Comparison of ENCODE assay signal across 8 cellular contexts in the genomic region with DNA sequence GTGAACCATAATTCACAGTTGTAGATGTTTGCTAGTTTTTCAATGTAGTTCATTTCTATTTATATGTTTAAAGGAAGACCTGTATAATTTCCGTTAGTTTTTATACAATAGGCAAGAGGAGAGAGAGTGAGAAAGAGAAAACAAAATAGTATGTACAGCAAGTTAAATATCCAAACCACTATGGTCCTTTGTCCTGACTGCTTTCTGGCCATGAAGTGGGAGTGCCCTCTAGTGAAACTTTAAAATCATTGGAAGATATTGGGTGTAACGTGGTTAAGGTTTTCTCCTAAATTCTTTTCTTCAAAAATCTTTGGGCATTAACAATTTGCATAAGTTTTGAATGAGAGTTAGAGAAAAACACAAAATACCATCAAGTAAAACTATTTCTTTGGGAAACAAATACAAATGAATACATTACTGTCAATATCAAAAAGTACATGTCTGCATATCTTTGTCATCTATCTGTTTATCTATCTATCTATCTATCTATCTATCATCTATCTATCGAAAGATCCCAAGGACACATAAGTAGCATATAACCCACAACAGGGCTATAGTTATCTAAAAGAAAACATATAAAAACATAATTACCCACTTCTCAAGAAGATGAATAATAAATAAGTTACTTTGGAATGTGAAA.
DNase-seq lines count a peak whose midpoint lies in the region; FAIRE-seq and TF ChIP-seq lines count a peak whose summit lies in the region.

No MANE protein-coding gene starts in this region.

- TF ChIP-seq POLR2A in GM12891 (IDR thresholded peaks at IDR 0.05; ENCODE audit: low read depth, low read length), result no peak

- no peak overlapping the region for H3K27ac ChIP-seq in WERI-Rb-1

- no peak overlapping the region for H3K27ac Mint-ChIP-seq in activated T-cell treated with anti-CD3 and anti-CD28 coated beads, Interleukin-2, amount 50 U/mL, for 24 hours

- TF ChIP-seq CTCF in GM10266 (IDR thresholded peaks at IDR 0.05; ENCODE audit: control insufficient read depth, insufficient read depth, low read depth, missing control alignments) (peak; percentile 52), WERI-Rb-1 (IDR thresholded peaks at IDR 0.05; ENCODE audit: low read depth, low read length) (peak; percentile 18; the same call in 1 of the 2 replicates)

- H3K9me3 ChIP-seq in WERI-Rb-1 (ENCODE audit: severe bottlenecking), result no peaks in the 10 kb centered on the region

- H3K4me3 ChIP-seq in WERI-Rb-1 (ENCODE audit: low read depth, low read length), result no peak overlapping the region

- no peaks in the 10 kb centered on the region for H3K27me3 Mint-ChIP-seq in activated T-cell treated with anti-CD3 and anti-CD28 coated beads, Interleukin-2, amount 50 U/mL, for 24 hours

- no peaks in the 10 kb centered on the region for H3K4me1 Mint-ChIP-seq in activated T-cell treated with anti-CD3 and anti-CD28 coated beads, Interleukin-2, amount 50 U/mL, for 24 hours (ENCODE audit: low read depth)

- no peaks in the 10 kb centered on the region for H3K36me3 Mint-ChIP-seq in activated T-cell treated with anti-CD3 and anti-CD28 coated beads, Interleukin-2, amount 50 U/mL, for 24 hours (ENCODE audit: low read depth)

- DNase-seq in GM10266 (ENCODE audit: extremely low spot score), result no peak
- peak; percentile 34 to 89 (median 43) for DNase-seq in NCI-H1417 (lab: John Stamatoyannopoulos, UW)
- no peak for DNase-seq in WERI-Rb-1
- DNase-seq in kidney glomerular epithelial cell (lab: John Stamatoyannopoulos, UW), result peak; percentile 37
- DNase-seq in GM12891 (ENCODE audit: insufficient read length, low spot score), result no peak
- no peak for DNase-seq in activated CD4-positive, alpha-beta T cell treated with anti-CD3 and anti-CD28 coated beads, Interleukin-2, amount 50 U/mL, for 4 hours
- no peak for DNase-seq in NOMO-1 treated with DMSO at 0.1 percent for 48 hours (lab: John Stamatoyannopoulos, UW; ENCODE audit: unreplicated experiment)
- no peak for DNase-seq in activated T-cell treated with anti-CD3 and anti-CD28 coated beads, Interleukin-2, amount 50 U/mL, for 24 hours

- H3K9me3 Mint-ChIP-seq in activated T-cell treated with anti-CD3 and anti-CD28 coated beads, Interleukin-2, amount 50 U/mL, for 24 hours, result no peaks in the 10 kb centered on the region

- H3K4me3 Mint-ChIP-seq in activated T-cell treated with anti-CD3 and anti-CD28 coated beads, Interleukin-2, amount 50 U/mL, for 24 hours, result no peak overlapping the region

- H3K27me3 ChIP-seq in WERI-Rb-1 (ENCODE audit: insufficient read depth, low read depth, severe bottlenecking), result peaks cover 84% of the 10 kb centered on the region

- H3K36me3 ChIP-seq in WERI-Rb-1, result no peaks in the 10 kb centered on the region

- FAIRE-seq in GM12891 (lab: Jason Lieb, UNC), result no peak

TF ChIP-seq in GM12891, 5 proteins besides CTCF, POLR2A, EP300 and RAD21:
- TF ChIP-seq TAF1 (IDR thresholded peaks at IDR 0.05; ENCODE audit: low read depth, low read length), result no peak

Comparison
In these comparisons a context has a peak if more than half of its experiments do, and no peak if none do; other contexts are left out.
1. DNase-seq: peak in NCI-H1417 (3 of 3) and kidney glomerular epithelial cell (single experiment); none in GM10266 (single experiment), WERI-Rb-1 (single experiment), GM12891 (single experiment), activated CD4-positive, alpha-beta T cell treated with anti-CD3 and anti-CD28 coated beads, Interleukin-2, amount 50 U/mL, for 4 hours (0 of 2), NOMO-1 treated with DMSO at 0.1 percent for 48 hours (single experiment) and activated T-cell treated with anti-CD3 and anti-CD28 coated beads, Interleukin-2, amount 50 U/mL, for 24 hours (single experiment).